ENCODE assay signal across 8 cellular contexts in genomic region chr20:49281059-49281912, GRCh38. TPM values are rescaled to one million over a fixed set of nuclear protein-coding genes. Genes with fewer than 3 reads are reported as not detected.
DNase-seq lines count a peak whose midpoint lies in the region; ATAC-seq and TF ChIP-seq lines count a peak whose summit lies in the region.

No MANE protein-coding gene starts in this region.

- no peaks in the 10 kb centered on the region for H3K27me3 Mint-ChIP-seq in activated T-cell treated with anti-CD3 and anti-CD28 coated beads, Interleukin-2, amount 50 U/mL, for 4 hours (ENCODE audit: low read depth)

- ATAC-seq in activated T-cell treated with anti-CD3 and anti-CD28 coated beads, Interleukin-2, amount 50 U/mL, for 4 hours: no peak

- no peak for DNase-seq in activated T-cell treated with anti-CD3 and anti-CD28 coated beads, Interleukin-2, amount 50 U/mL, for 4 hours
- DNase-seq in activated T-cell treated with anti-CD3 and anti-CD28 coated beads, Interleukin-2, amount 50 U/mL, for 1 hour: no peak
- DNase-seq in SKM-1 treated with dmso at 0.1 percent for 144 hours (lab: John Stamatoyannopoulos, UW; ENCODE audit: unreplicated experiment): peak; percentile 94
- DNase-seq in fibroblast of mammary gland (ENCODE audit: low read depth): peak; percentile 61
- DNase-seq in stimulated activated CD8-positive, alpha-beta memory T cell treated with anti-CD3 and anti-CD28 coated beads, Interleukin-4, amount 100 ng/mL, for 48 hours: peak; percentile 44
- no peak for DNase-seq in cortex of kidney (lab: John Stamatoyannopoulos, UW)
- no peak for DNase-seq in stimulated activated naive CD4-positive, alpha-beta T cell treated with Interleukin-2 at 50 U/mL for 16 hours (lab: John Stamatoyannopoulos, UW)
- no peak for DNase-seq in NCI-H526 (lab: John Stamatoyannopoulos, UW)

- H3K9me3 Mint-ChIP-seq in activated T-cell treated with anti-CD3 and anti-CD28 coated beads, Interleukin-2, amount 50 U/mL, for 4 hours: peaks cover 31% of the 10 kb centered on the region

- H3K36me3 Mint-ChIP-seq in activated T-cell treated with anti-CD3 and anti-CD28 coated beads, Interleukin-2, amount 50 U/mL, for 4 hours (ENCODE audit: insufficient read depth): peaks cover 81% of the 10 kb centered on the region

- H3K4me3 ChIP-seq in fibroblast of mammary gland (ENCODE audit: control insufficient read depth, low read depth, low read length): peak overlapping the region; percentile 100

- no peak for TF ChIP-seq CTCF in fibroblast of mammary gland (conservative IDR thresholded peaks at IDR 0.05; ENCODE audit: control insufficient read depth, insufficient read depth, low read depth, low read length)

- peaks cover 57% of the 10 kb centered on the region for H3K4me1 Mint-ChIP-seq in activated T-cell treated with anti-CD3 and anti-CD28 coated beads, Interleukin-2, amount 50 U/mL, for 4 hours (ENCODE audit: low read depth)

- H3K4me3 Mint-ChIP-seq in activated T-cell treated with anti-CD3 and anti-CD28 coated beads, Interleukin-2, amount 50 U/mL, for 4 hours: peak overlapping the region; percentile 99

RNA-seq across cellular contexts. Expression of gene ZNFX1, which starts 3.4 kb away (rescaled TPM):
- total RNA-seq in activated T-cell treated with anti-CD3 and anti-CD28 coated beads, Interleukin-2, amount 50 U/mL, for 4 hours: 10 to 100 TPM; 52.5 to 69.2 (median 56.4) TPM

Comparison
In these comparisons a context has a peak if more than half of its experiments do, and no peak if none do; other contexts are left out.
1. DNase-seq: peak in SKM-1 treated with dmso at 0.1 percent for 144 hours (single experiment), fibroblast of mammary gland (single experiment) and stimulated activated CD8-positive, alpha-beta memory T cell treated with anti-CD3 and anti-CD28 coated beads, Interleukin-4, amount 100 ng/mL, for 48 hours (single experiment); none in activated T-cell treated with anti-CD3 and anti-CD28 coated beads, Interleukin-2, amount 50 U/mL, for 4 hours (single experiment), activated T-cell treated with anti-CD3 and anti-CD28 coated beads, Interleukin-2, amount 50 U/mL, for 1 hour (single experiment), cortex of kidney (single experiment), stimulated activated naive CD4-positive, alpha-beta T cell treated with Interleukin-2 at 50 U/mL for 16 hours (single experiment) and NCI-H526 (0 of 2).